ENCODE assay signal across 1 cellular context in the genomic region with DNA sequence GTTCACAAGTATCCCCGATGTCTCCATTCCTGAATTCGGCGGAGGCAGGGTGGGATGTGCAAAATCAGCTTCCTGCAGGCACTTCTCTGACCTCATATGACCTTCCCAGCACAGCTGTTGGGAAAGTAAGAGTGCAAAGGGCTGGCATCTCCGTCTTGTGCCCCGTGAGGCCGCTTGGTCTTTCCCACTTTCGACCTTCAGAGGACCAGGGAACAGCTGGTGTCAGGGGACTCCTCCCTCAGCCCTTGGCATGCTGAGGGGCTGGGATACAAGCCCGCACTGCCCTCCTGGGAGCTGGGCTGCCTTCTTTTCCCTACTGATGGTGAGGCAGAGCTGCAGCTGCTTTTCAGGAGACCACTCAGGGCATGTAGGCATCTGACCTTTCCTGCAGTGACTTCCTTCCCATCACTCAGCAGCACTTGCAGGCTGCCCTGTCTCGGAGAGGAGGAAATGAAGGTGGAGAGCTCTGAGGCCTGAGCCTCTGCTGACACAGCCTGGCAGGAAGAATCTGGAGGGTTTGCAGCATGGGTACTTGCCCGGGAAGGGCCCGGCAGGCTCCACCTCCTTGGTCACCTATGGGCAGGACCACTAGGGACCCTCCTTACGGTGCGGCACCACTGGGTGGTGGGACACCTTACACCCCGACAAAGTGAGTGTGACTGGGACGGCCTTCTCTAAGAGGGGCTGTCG.
TF ChIP-seq lines count a peak whose summit lies in the region.

No MANE protein-coding gene starts in this region.

TF ChIP-seq in IMR-90, 13 proteins besides CTCF, POLR2A, EP300 and RAD21 (continued from another document):
- TF ChIP-seq, protein P1, sequence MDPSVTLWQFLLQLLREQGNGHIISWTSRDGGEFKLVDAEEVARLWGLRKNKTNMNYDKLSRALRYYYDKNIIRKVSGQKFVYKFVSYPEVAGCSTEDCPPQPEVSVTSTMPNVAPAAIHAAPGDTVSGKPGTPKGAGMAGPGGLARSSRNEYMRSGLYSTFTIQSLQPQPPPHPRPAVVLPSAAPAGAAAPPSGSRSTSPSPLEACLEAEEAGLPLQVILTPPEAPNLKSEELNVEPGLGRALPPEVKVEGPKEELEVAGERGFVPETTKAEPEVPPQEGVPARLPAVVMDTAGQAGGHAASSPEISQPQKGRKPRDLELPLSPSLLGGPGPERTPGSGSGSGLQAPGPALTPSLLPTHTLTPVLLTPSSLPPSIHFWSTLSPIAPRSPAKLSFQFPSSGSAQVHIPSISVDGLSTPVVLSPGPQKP (IDR thresholded peaks at IDR 0.05; ENCODE audit: borderline replicate concordance, low read depth, low read length), result no peak
- TF ChIP-seq RCOR1 (IDR thresholded peaks at IDR 0.05; ENCODE audit: insufficient replicate concordance, low read length) (no peak), FOS (IDR thresholded peaks at IDR 0.05; ENCODE audit: low read depth, low read length) (no peak), MXI1 (IDR thresholded peaks at IDR 0.05; ENCODE audit: borderline replicate concordance, low read depth, low read length) (no peak), MAZ (IDR thresholded peaks at IDR 0.05; ENCODE audit: borderline replicate concordance, low read depth, low read length) (no peak), BHLHE40 (IDR thresholded peaks at IDR 0.05; ENCODE audit: low read depth, low read length) (no peak), CEBPB (IDR thresholded peaks at IDR 0.05; ENCODE audit: low read depth, low read length) (no peak), SMC3 (IDR thresholded peaks at IDR 0.05; ENCODE audit: low read depth, low read length) (no peak), CHD1 (IDR thresholded peaks at IDR 0.05; ENCODE audit: low read depth, low read length) (no peak), MAFK (IDR thresholded peaks at IDR 0.05; ENCODE audit: low read depth, low read length) (no peak), NFE2L2 (IDR thresholded peaks at IDR 0.05; ENCODE audit: low read depth, low read length) (no peak)
- TF ChIP-seq, protein P2, sequence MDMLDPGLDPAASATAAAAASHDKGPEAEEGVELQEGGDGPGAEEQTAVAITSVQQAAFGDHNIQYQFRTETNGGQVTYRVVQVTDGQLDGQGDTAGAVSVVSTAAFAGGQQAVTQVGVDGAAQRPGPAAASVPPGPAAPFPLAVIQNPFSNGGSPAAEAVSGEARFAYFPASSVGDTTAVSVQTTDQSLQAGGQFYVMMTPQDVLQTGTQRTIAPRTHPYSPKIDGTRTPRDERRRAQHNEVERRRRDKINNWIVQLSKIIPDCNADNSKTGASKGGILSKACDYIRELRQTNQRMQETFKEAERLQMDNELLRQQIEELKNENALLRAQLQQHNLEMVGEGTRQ (IDR thresholded peaks at IDR 0.05; ENCODE audit: low read depth, low read length), result no peak
